In genomic region chr17:39794249-39794970, GRCh38 we compare ENCODE assay signal across 9 cellular contexts. TPM values are rescaled to one million over a fixed set of nuclear protein-coding genes. Genes with fewer than 3 reads are reported as not detected.
DNase-seq lines count a peak whose midpoint lies in the region; ATAC-seq and TF ChIP-seq lines count a peak whose summit lies in the region.
"Had no signal": no experiment of that assay in that cellular context is flagged by ENCODE, and none has a peak within 500 bp of the region (broad histone marks: within the 10 kb centered on the region; RNA-seq: fewer than 3 reads in every experiment).

No MANE protein-coding gene starts in this region.

- no peak for TF ChIP-seq CTCF in osteocyte (IDR thresholded peaks at IDR 0.05)
- TF ChIP-seq CTCF in adrenal gland (IDR thresholded peaks at IDR 0.05), result no peak

- intact Hi-C loops in adrenal gland (cut with DNase I), result no loop called here

- peaks cover 31 to 83% (median 61%) of the 10 kb centered on the region in 4 donors for H3K4me1 Mint-ChIP-seq in CD4-positive, CD25-positive, alpha-beta regulatory T cell
- H3K4me1 Mint-ChIP-seq in osteocyte (ENCODE audit: unreplicated experiment), result no peaks in the 10 kb centered on the region

- no peaks in the 10 kb centered on the region for H3K27me3 ChIP-seq in CD4-positive, CD25-positive, alpha-beta regulatory T cell (ENCODE audit: control insufficient read depth, insufficient read depth, low read length)
- peaks cover 1% of the 10 kb centered on the region for H3K27me3 ChIP-seq in adrenal gland

- 75 to 84% (median 78%) methylated on average over 2 of the region's 2 CpGs for WGBS in adrenal gland, 4 donors

- H3K27ac ChIP-seq in CD4-positive, CD25-positive, alpha-beta regulatory T cell (ENCODE audit: insufficient read depth, low read length, poor library complexity, severe bottlenecking), result peak overlapping the region; percentile 77
- no peak overlapping the region for H3K27ac ChIP-seq in adrenal gland

- H3K27ac Mint-ChIP-seq in CD4-positive, CD25-positive, alpha-beta regulatory T cell, result peak overlapping the region; percentile 89 to 98 (median 92)
- H3K27ac Mint-ChIP-seq in osteocyte (ENCODE audit: unreplicated experiment), result no peak overlapping the region

- H3K36me3 Mint-ChIP-seq in CD4-positive, CD25-positive, alpha-beta regulatory T cell, result peaks cover 26% of the 10 kb centered on the region
- no peaks in the 10 kb centered on the region for H3K36me3 Mint-ChIP-seq in osteocyte (ENCODE audit: unreplicated experiment)

- H3K27me3 Mint-ChIP-seq in CD4-positive, CD25-positive, alpha-beta regulatory T cell, result no peaks in the 10 kb centered on the region
- H3K27me3 Mint-ChIP-seq in osteocyte (ENCODE audit: unreplicated experiment), result peaks cover 65% of the 10 kb centered on the region

- no peaks in the 10 kb centered on the region for H3K9me3 Mint-ChIP-seq in CD4-positive, CD25-positive, alpha-beta regulatory T cell
- no peaks in the 10 kb centered on the region for H3K9me3 Mint-ChIP-seq in osteocyte (ENCODE audit: unreplicated experiment)

- peak overlapping the region; percentile 60 to 95 (median 79) for H3K4me3 Mint-ChIP-seq in CD4-positive, CD25-positive, alpha-beta regulatory T cell
- H3K4me3 Mint-ChIP-seq in osteocyte (ENCODE audit: unreplicated experiment), result no peak overlapping the region

- H3K4me1 ChIP-seq in CD4-positive, CD25-positive, alpha-beta regulatory T cell (ENCODE audit: control insufficient read depth, insufficient read depth, low read length, poor library complexity, severe bottlenecking), result peaks cover 64% of the 10 kb centered on the region
- H3K4me1 ChIP-seq in adrenal gland (replicated peaks in 1 of 2), result no peaks in the 10 kb centered on the region

- no peaks in the 10 kb centered on the region for H3K36me3 ChIP-seq in CD4-positive, CD25-positive, alpha-beta regulatory T cell (ENCODE audit: control insufficient read depth, insufficient read depth, low read length)
- no peaks in the 10 kb centered on the region for H3K36me3 ChIP-seq in adrenal gland (replicated peaks in 1 of 2)

- peak; percentile 81 to 82 for ATAC-seq in CD4-positive, CD25-positive, alpha-beta regulatory T cell (ENCODE audit: low read depth in 2 of 2)
- ATAC-seq in GM18909 (IDR thresholded peaks at IDR 0.05; ENCODE audit: poor library complexity, unreplicated experiment) (peak; percentile 88), HG02970 (IDR thresholded peaks at IDR 0.05; ENCODE audit: low FRiP score, unreplicated experiment) (peak; percentile 72)

- peak overlapping the region; percentile 91 for H3K4me3 ChIP-seq in CD4-positive, CD25-positive, alpha-beta regulatory T cell (ENCODE audit: low read depth, low read length)
- no peak overlapping the region for H3K4me3 ChIP-seq in adrenal gland

- peak in 2 of 3 donors; percentile 59 to 90 for DNase-seq in CD4-positive, CD25-positive, alpha-beta regulatory T cell
- DNase-seq in T-helper 22 cell (ENCODE audit: low read depth), result peak; percentile 13
- DNase-seq in SHP77 treated with DMSO at 0.1 percent for 48 hours (lab: John Stamatoyannopoulos, UW), result no peak
- DNase-seq in osteocyte (ENCODE audit: extremely low spot score, unreplicated experiment), result no peak
- DNase-seq in DMS 273 (lab: John Stamatoyannopoulos, UW; ENCODE audit: unreplicated experiment), result no peak
- no peak for DNase-seq in adrenal gland
- DNase-seq: NCI-H2029 had no signal

- TF ChIP-seq POLR2A in adrenal gland (IDR thresholded peaks at IDR 0.05), result no peak

- H3K9me3 ChIP-seq in CD4-positive, CD25-positive, alpha-beta regulatory T cell (ENCODE audit: control insufficient read depth in 2 of 2, low read length in 2 of 2), result no peaks in the 10 kb centered on the region
- H3K9me3 ChIP-seq in adrenal gland (replicated peaks in 1 of 3), result no peaks in the 10 kb centered on the region

RNA-seq across cellular contexts. Expression of gene GRB7, which starts 56.7 kb away (rescaled TPM):
- not detected for total RNA-seq in CD4-positive, CD25-positive, alpha-beta regulatory T cell
- not detected for polyA plus RNA-seq in CD4-positive, CD25-positive, alpha-beta regulatory T cell
- total RNA-seq in osteocyte, result 0.94 and 1.2 TPM in 2 replicates
- total RNA-seq in adrenal gland, result 1 to 10 TPM in 1 of 8 donors, under 1 TPM in 3, not detected in 4; 0.11 to 1.2 (median 0.33) TPM
- under 1 TPM in 2 of 3 donors, not detected in 1; 0.17 to 0.56 TPM for polyA plus RNA-seq in adrenal gland

Comparison
In these comparisons a context has a peak if more than half of its experiments do, and no peak if none do; other contexts are left out.
1. DNase-seq: peak in CD4-positive, CD25-positive, alpha-beta regulatory T cell (2 of 3) and T-helper 22 cell (single experiment); none in SHP77 treated with DMSO at 0.1 percent for 48 hours (single experiment), osteocyte (single experiment), DMS 273 (single experiment) and adrenal gland (0 of 7).
2. Peak in every context shown above with its lines, with median percentiles within 50 percentile points of each other: ATAC-seq.